Comparison of ENCODE assay signal across 10 cellular contexts in the genomic region with DNA sequence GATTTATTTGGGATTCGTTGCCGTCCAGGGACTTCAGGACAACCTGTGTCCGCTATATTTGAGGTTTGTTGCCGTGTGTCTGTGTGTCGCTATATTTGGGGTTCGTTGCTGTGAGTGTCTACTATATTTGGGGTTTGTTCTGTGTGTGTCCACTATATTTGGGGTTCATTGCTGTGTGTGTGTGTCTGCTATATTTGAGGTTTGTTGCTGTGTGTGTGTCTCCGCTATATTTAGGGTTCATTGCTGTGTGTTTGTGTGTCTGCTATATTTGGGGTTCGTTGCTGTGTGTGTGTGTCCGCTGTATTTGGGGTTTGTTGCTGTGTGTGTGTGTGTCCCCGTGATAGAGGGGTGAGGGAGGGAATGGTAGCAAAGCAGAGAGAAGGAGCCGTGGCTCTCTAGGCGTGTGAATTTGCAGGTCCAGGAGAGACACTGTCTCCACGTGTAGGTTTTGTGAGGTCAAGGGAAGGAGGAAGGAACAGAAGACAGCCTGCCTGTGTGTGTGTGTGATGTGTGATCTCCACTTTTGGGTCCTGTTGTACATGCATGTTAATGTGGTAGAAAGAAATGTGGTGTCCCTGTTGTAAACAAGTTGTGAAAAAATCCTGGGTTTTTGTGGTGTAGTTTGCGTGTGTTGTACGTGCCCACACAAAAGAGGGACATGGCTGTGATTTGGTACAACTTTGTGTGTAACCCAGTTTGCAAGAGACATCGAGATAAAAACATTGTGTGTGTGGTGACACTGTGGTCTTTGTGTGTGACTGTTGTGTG. TPM values are rescaled to one million over a fixed set of nuclear protein-coding genes. Genes with fewer than 3 reads are reported as not detected.
DNase-seq lines count a peak whose midpoint lies in the region; ATAC-seq, FAIRE-seq and TF ChIP-seq lines count a peak whose summit lies in the region.
"Had no signal": no experiment of that assay in that cellular context is flagged by ENCODE, and none has a peak within 500 bp of the region (broad histone marks: within the 10 kb centered on the region; RNA-seq: fewer than 3 reads in every experiment).

No MANE protein-coding gene starts in this region.

- H4K20me1 ChIP-seq in Loucy (ENCODE audit: insufficient read depth, low read length, poor library complexity, severe bottlenecking) (no peaks in the 10 kb centered on the region), endothelial cell of umbilical vein (replicated peaks; ENCODE audit: control insufficient read depth, extremely low read depth, insufficient read depth, low read length) (peaks cover 2% of the 10 kb centered on the region)

- H3K9ac ChIP-seq in Loucy (ENCODE audit: low read depth, low read length, poor library complexity, severe bottlenecking), result peak overlapping the region; percentile 76
- H3K9ac ChIP-seq in endothelial cell of umbilical vein (replicated peaks; ENCODE audit: extremely low read depth, insufficient read depth, low read length), result peak overlapping the region; percentile 46

- H3K9me2 ChIP-seq in Loucy (replicated peaks; ENCODE audit: low read depth, low read length), result no peaks in the 10 kb centered on the region

- POLR2A ChIA-PET in endothelial cell of umbilical vein (lab: Charles Lee), result interaction anchor here (1.9 kb wide), 1 partner anchor 22 kb away, joined by 6 read pairs; no protein-coding TSS in a partner anchor

- H3K9me1 ChIP-seq in endothelial cell of umbilical vein (replicated peaks; ENCODE audit: control insufficient read depth, extremely low read depth, insufficient read depth, low read length), result no peaks in the 10 kb centered on the region

- H3K4me3 ChIP-seq in Loucy (ENCODE audit: low read length, poor library complexity, severe bottlenecking) (peak overlapping the region; percentile 89), endothelial cell of umbilical vein (replicated peaks in 1 of 3; ENCODE audit: insufficient read depth in 1 of 3, low read depth in 1 of 3, low read length in 3 of 3) (peak overlapping the region; percentile 42 to 68 (median 66)), neutrophil (ENCODE audit: low read depth in 1 of 2, low read length in 1 of 2) (peak overlapping the region; percentile 81 to 99)

- ATAC-seq in GM18511 (IDR thresholded peaks at IDR 0.05; ENCODE audit: unreplicated experiment), result no peak
- ATAC-seq in GM18502 (IDR thresholded peaks at IDR 0.05; ENCODE audit: poor library complexity, unreplicated experiment), result no peak

- no peaks in the 10 kb centered on the region for H3K36me3 ChIP-seq in Loucy (ENCODE audit: insufficient read depth, low read length)
- no peaks in the 10 kb centered on the region for H3K36me3 ChIP-seq in endothelial cell of umbilical vein (ENCODE audit: control insufficient read depth in 2 of 2, extremely low read depth in 1 of 2, insufficient read depth in 2 of 2, low read length in 2 of 2)
- no peaks in the 10 kb centered on the region for H3K36me3 ChIP-seq in neutrophil

- H3K27me3 ChIP-seq in Loucy (ENCODE audit: insufficient read depth, low read length, poor library complexity, severe bottlenecking) (no peaks in the 10 kb centered on the region), endothelial cell of umbilical vein (ENCODE audit: control insufficient read depth in 2 of 2, insufficient read depth in 2 of 2, low read length in 2 of 2) (no peaks in the 10 kb centered on the region), neutrophil (peaks cover 57% of the 10 kb centered on the region)

- TF ChIP-seq CTCF in C4-2B (conservative IDR thresholded peaks at IDR 0.05), result no peak
- no peak for TF ChIP-seq CTCF in Loucy (conservative IDR thresholded peaks at IDR 0.05; ENCODE audit: low read length)
- no peak for TF ChIP-seq CTCF in endothelial cell of umbilical vein (IDR thresholded peaks at IDR 0.05; ENCODE audit: extremely low read depth in 1 of 2, insufficient read depth in 1 of 2, low read depth in 1 of 2, low read length in 2 of 2)
- no peak for TF ChIP-seq CTCF in neutrophil (IDR thresholded peaks at IDR 0.05)
- TF ChIP-seq CTCF in GM13977 (IDR thresholded peaks at IDR 0.05; ENCODE audit: extremely low read depth, insufficient read depth, missing control alignments), result no peak

- H3K27ac ChIP-seq in C4-2B, result peak overlapping the region; percentile 87
- H3K27ac ChIP-seq in endothelial cell of umbilical vein (ENCODE audit: insufficient read depth, low read depth, low read length), result no peak overlapping the region
- no peak overlapping the region for H3K27ac ChIP-seq in neutrophil

- no TSS peak for BruUV-seq in endothelial cell of umbilical vein (replicated peaks; lab: Mats Ljungman, UMichigan)

- peak overlapping the region; percentile 91 for H2AFZ ChIP-seq in Loucy (ENCODE audit: low read length)
- peak overlapping the region; percentile 86 for H2AFZ ChIP-seq in endothelial cell of umbilical vein (ENCODE audit: low read depth, low read length)

- FAIRE-seq in endothelial cell of umbilical vein (lab: Jason Lieb, UNC), result no peak
- FAIRE-seq: G401.6 had no signal

- H3K4me1 ChIP-seq in Loucy (ENCODE audit: insufficient read depth, low read length, poor library complexity, severe bottlenecking), result peaks cover 32% of the 10 kb centered on the region
- peaks cover 31% of the 10 kb centered on the region for H3K4me1 ChIP-seq in endothelial cell of umbilical vein (ENCODE audit: control insufficient read depth, extremely low read depth, insufficient read depth, low read length)
- peaks cover 48 to 50% of the 10 kb centered on the region in 2 experiments for H3K4me1 ChIP-seq in neutrophil (ENCODE audit: control insufficient read depth in 1 of 2, insufficient read depth in 1 of 2, low read depth in 1 of 2, low read length in 1 of 2)

- dilution Hi-C loops in endothelial cell of umbilical vein (cut with MboI; ENCODE audit: extremely low pct_ligation_motif_present, low sequenced_read_pairs), result no loop called here

- DNase-seq in endothelial cell of umbilical vein (ENCODE audit: low read depth, low spot score) (no peak), GM13977 (ENCODE audit: low spot score) (no peak)
- no peak for DNase-seq in activated CD4-positive, alpha-beta T cell treated with anti-CD3 and anti-CD28 coated beads, Interleukin-2, amount 50 U/mL, for 1 hour
- DNase-seq: central memory CD4-positive, alpha-beta T cell had no signal

- H3K9me3 ChIP-seq in Loucy (ENCODE audit: insufficient read depth, low read depth, low read length) (no peaks in the 10 kb centered on the region), endothelial cell of umbilical vein (replicated peaks; ENCODE audit: control insufficient read depth, insufficient read depth, low read length) (no peaks in the 10 kb centered on the region), neutrophil (no peaks in the 10 kb centered on the region)

- CTCF ChIA-PET in endothelial cell of umbilical vein (lab: Charles Lee), result interaction anchor here (1.3 to 2.3 kb wide), 4 partner anchors 22 to 94 kb away, joined by 3 to 22 read pairs (median 9); no protein-coding TSS in a partner anchor

- peak overlapping the region; percentile 90 for H3K4me2 ChIP-seq in Loucy (ENCODE audit: low read depth, low read length, poor library complexity, severe bottlenecking)
- H3K4me2 ChIP-seq in endothelial cell of umbilical vein (ENCODE audit: insufficient read depth, low read length), result peak overlapping the region; percentile 79

- H3F3A ChIP-seq in Loucy (ENCODE audit: low read depth), result 0 out of 2 replicates have a peak, but pooled peaks cover 4% of the 10 kb centered on the region

- in situ Hi-C loops in GM13977 (cut with MboI; ENCODE audit: low pct_unique_long_range_greater_than_20kb, low sequenced_read_pairs, unreplicated experiment), result no loop called here

- H3K79me2 ChIP-seq in Loucy (ENCODE audit: insufficient read depth, low read length) (no peaks in the 10 kb centered on the region), endothelial cell of umbilical vein (ENCODE audit: control insufficient read depth, insufficient read depth, low read length) (peaks cover 36% of the 10 kb centered on the region)

- intact Hi-C loops in endothelial cell of umbilical vein (cut with micrococcal nuclease), result no loop called here

- TF ChIP-seq POLR2A in endothelial cell of umbilical vein (IDR thresholded peaks at IDR 0.05; ENCODE audit: low read depth, low read length), result no peak

TF ChIP-seq in endothelial cell of umbilical vein, 7 proteins besides CTCF, POLR2A, EP300 and RAD21:
- TF ChIP-seq MYC (IDR thresholded peaks at IDR 0.05; ENCODE audit: low read depth, low read length), result no peak
- no peak for TF ChIP-seq POLR2AphosphoS5 (IDR thresholded peaks at IDR 0.05; ENCODE audit: insufficient read depth, low read depth, low read length)
- no peak for TF ChIP-seq FOS (IDR thresholded peaks at IDR 0.05; ENCODE audit: borderline replicate concordance, insufficient read depth, low read length)
- TF ChIP-seq, protein P1, sequence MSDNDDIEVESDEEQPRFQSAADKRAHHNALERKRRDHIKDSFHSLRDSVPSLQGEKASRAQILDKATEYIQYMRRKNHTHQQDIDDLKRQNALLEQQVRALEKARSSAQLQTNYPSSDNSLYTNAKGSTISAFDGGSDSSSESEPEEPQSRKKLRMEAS (IDR thresholded peaks at IDR 0.05; ENCODE audit: insufficient read depth, insufficient read length), result no peak
- no peak for TF ChIP-seq GATA2 (IDR thresholded peaks at IDR 0.05; ENCODE audit: insufficient read depth, insufficient read length, low read depth, low read length)
- no peak for TF ChIP-seq EZH2 (IDR thresholded peaks at IDR 0.05; ENCODE audit: borderline replicate concordance, low read depth, low read length, severe bottlenecking)
- no peak for TF ChIP-seq JUN (IDR thresholded peaks at IDR 0.05; ENCODE audit: borderline replicate concordance, insufficient read depth, insufficient read length, low read depth)

RNA-seq across cellular contexts. Expression of a gene that starts 56.2 kb away (rescaled TPM):
- 496 and 562 TPM in 2 replicates for total RNA-seq in endothelial cell of umbilical vein
- polyA plus RNA-seq in endothelial cell of umbilical vein, result 437 and 521 TPM in 2 replicates
- polyA plus RNA-seq in endothelial cell of umbilical vein (2011; cell fraction: cytosol; rRNA removed), result 352 and 358 TPM in 2 replicates
- polyA plus RNA-seq in endothelial cell of umbilical vein (2011; cell fraction: nucleus; rRNA removed), result 291 and 306 TPM in 2 replicates
- polyA plus RNA-seq in endothelial cell of umbilical vein (2012), result 366 and 394 TPM in 2 replicates
- 457 and 568 TPM in 2 replicates for polyA minus RNA-seq in endothelial cell of umbilical vein
- 16.8 TPM for polyA minus RNA-seq in endothelial cell of umbilical vein (2011; cell fraction: cytosol; rRNA and poly(A)+ RNA removed)
- 172 and 244 TPM in 2 replicates for polyA minus RNA-seq in endothelial cell of umbilical vein (2011; cell fraction: nucleus; rRNA and poly(A)+ RNA removed)
